ENCODE assay signal across 27 cellular contexts in the genomic region with DNA sequence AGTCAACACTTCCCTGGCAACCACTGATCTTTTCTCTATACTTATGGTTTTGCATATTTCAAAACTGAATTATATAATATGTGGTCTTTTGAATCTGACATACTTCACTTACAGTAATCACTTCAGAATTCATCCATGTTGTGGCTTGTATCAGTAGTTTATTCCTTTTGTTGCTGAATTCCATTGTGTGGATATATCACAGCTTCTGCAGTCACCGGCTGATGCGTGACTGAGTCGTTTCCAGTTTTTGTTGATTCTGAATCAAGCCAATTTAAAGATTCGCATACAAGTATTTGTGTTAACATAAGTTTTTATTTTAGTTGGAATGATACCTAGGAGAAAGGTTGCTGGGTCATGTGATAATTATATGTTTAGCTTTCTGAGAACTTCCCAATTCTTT.
"Had no signal": no experiment of that assay in that cellular context is flagged by ENCODE, and none has a peak within 500 bp of the region (broad histone marks: within the 10 kb centered on the region; RNA-seq: fewer than 3 reads in every experiment).

No MANE protein-coding gene starts in this region.

- FAIRE-seq: RCC 7860 had no signal

- H3K4me2 ChIP-seq: KMS-11, PC-9 had no signal

- H3K9ac ChIP-seq: KMS-11 had no signal

- ATAC-seq: activated CD8-positive, alpha-beta T cell treated with anti-CD3 and anti-CD28 coated beads for 36 hours had no signal

- H2AFZ ChIP-seq: PC-9 had no signal

- DNase-seq: activated CD4-positive, alpha-beta T cell treated with anti-CD3 and anti-CD28 coated beads for 1 hour; activated CD4-positive, alpha-beta T cell treated with anti-CD3 and anti-CD28 coated beads, Interleukin-2, amount 10 ng/mL, durations not matched to agents 24 days and 14 days; activated CD4-positive, alpha-beta T cell treated with anti-CD3 and anti-CD28 coated beads, Interleukin-2, amount 50 U/mL, for 4 hours; activated CD4-positive, CD25-positive, alpha-beta regulatory T cell; activated CD8-positive, alpha-beta T cell treated with anti-CD3 and anti-CD28 coated beads for 36 hours; activated gamma-delta T cell; activated naive CD4-positive, alpha-beta T cell treated with Interleukin-2 at 50 U/mL for 16 hours; activated naive CD8-positive, alpha-beta T cell treated with anti-CD3 and anti-CD28 coated beads, Interleukin-2, amount 10 ng/mL, durations not matched to agents 7 days and 5 days; activated T-cell treated with anti-CD3 and anti-CD28 coated beads, Interleukin-2, amount 50 U/mL, for 24 hours; central memory CD4-positive, alpha-beta T cell; NCI-H1092 treated with DMSO at 0.1 percent for 48 hours; NCI-H1436; NCI-H1694; NCI-H1930; NCI-H2081 treated with DMSO at 0.1 percent for 48 hours; NCI-H2171; NCI-H446 treated with DMSO at 0.1 percent for 48 hours; NCI-H524; NCI-H69; NK-92 treated with Interleukin-12 subunit alpha and Interleukin-12 subunit beta, amount 100 ng/mL, for 24 hours; PC-9; Right ventricle myocardium superior; T1000; WERI-Rb-1 had no signal

- H3K4me3 ChIP-seq: PC-9 had no signal

- H3K27ac ChIP-seq: KMS-11, PC-9, RWPE1, WERI-Rb-1 had no signal

- H3K36me3 ChIP-seq: WERI-Rb-1 had no signal
